Comparison of ENCODE assay signal across 1 cellular context in genomic region chr13:62625214-62625613, GRCh38.
TF ChIP-seq lines count a peak whose summit lies in the region.

No MANE protein-coding gene starts in this region.

TF ChIP-seq in GM23338, 12 proteins besides CTCF, POLR2A, EP300 and RAD21 (continued from another document):
- TF ChIP-seq ZNF462 (CRISPR knock-in tag; IDR thresholded peaks at IDR 0.05) (no peak), ETS1 (IDR thresholded peaks at IDR 0.05) (no peak), JUNB (IDR thresholded peaks at IDR 0.05; ENCODE audit: unreplicated experiment) (no peak), NANOG (IDR thresholded peaks at IDR 0.05; ENCODE audit: borderline replicate concordance) (no peak), ZNF331 (CRISPR knock-in tag; IDR thresholded peaks at IDR 0.05; ENCODE audit: low read depth) (no peak), STAT1 (IDR thresholded peaks at IDR 0.05; ENCODE audit: unreplicated experiment) (no peak), REST (IDR thresholded peaks at IDR 0.05; ENCODE audit: unreplicated experiment) (no peak), EZH2phosphoT487 (IDR thresholded peaks at IDR 0.05; ENCODE audit: unreplicated experiment) (no peak), CREB1 (CRISPR knock-in tag; IDR thresholded peaks at IDR 0.05; ENCODE audit: low read depth) (no peak), POLR2AphosphoS5 (IDR thresholded peaks at IDR 0.05; ENCODE audit: low read depth) (no peak), EZH2 (IDR thresholded peaks at IDR 0.05; ENCODE audit: low read depth, unreplicated experiment) (no peak)
